Comparison of ENCODE assay signal across 18 cellular contexts in genomic region chr16:1657841-1658240, GRCh38. TPM values are rescaled to one million over a fixed set of nuclear protein-coding genes. Genes with fewer than 3 reads are reported as not detected.
DNase-seq lines count a peak whose midpoint lies in the region; ATAC-seq and TF ChIP-seq lines count a peak whose summit lies in the region.
"Had no signal": no experiment of that assay in that cellular context is flagged by ENCODE, and none has a peak within 500 bp of the region (broad histone marks: within the 10 kb centered on the region; RNA-seq: fewer than 3 reads in every experiment).

No MANE protein-coding gene starts in this region.

- no peak for DNase-seq in activated naive CD8-positive, alpha-beta T cell treated with anti-CD3 and anti-CD28 coated beads for 36 hours
- no peak for DNase-seq in activated naive CD8-positive, alpha-beta T cell treated with anti-CD3 and anti-CD28 coated beads, Interleukin-2, amount 50 U/mL, for 24 hours
- no peak for DNase-seq in right cardiac atrium
- no peak for DNase-seq in left ventricle myocardium superior
- DNase-seq in osteoblast (ENCODE audit: insufficient read length, low spot score, missing footprints) = peak; percentile 47
- no peak for DNase-seq in KG1 (lab: John Stamatoyannopoulos, UW)
- DNase-seq in activated T-cell treated with anti-CD3 and anti-CD28 coated beads, Interleukin-2, amount 50 U/mL, for 48 hours = no peak
- no peak for DNase-seq in activated CD4-positive, alpha-beta T cell treated with anti-CD3 and anti-CD28 coated beads, Interleukin-2, amount 10 ng/mL, durations not matched to agents 7 days and 5 days
- DNase-seq: 8988T; AML-193; Caco-2; CD8-positive, alpha-beta memory T cell; DND-41; GDM1; GOT3; HCEC 1CT; HFFc6 had no signal

- H3K36me3 Mint-ChIP-seq in activated naive CD8-positive, alpha-beta T cell treated with anti-CD3 and anti-CD28 coated beads for 36 hours = peaks cover 4% of the 10 kb centered on the region
- peaks cover 19% of the 10 kb centered on the region for H3K36me3 Mint-ChIP-seq in activated naive CD8-positive, alpha-beta T cell treated with anti-CD3 and anti-CD28 coated beads, Interleukin-2, amount 50 U/mL, for 24 hours (ENCODE audit: low read depth)
- peaks cover 20% of the 10 kb centered on the region for H3K36me3 Mint-ChIP-seq in activated CD4-positive, alpha-beta T cell treated with anti-CD3 and anti-CD28 coated beads, Interleukin-2, amount 10 ng/mL, durations not matched to agents 7 days and 5 days (ENCODE audit: low read depth)

- no peaks in the 10 kb centered on the region for H3K79me2 ChIP-seq in osteoblast (ENCODE audit: insufficient read depth, low read length)

- ATAC-seq in activated naive CD8-positive, alpha-beta T cell treated with anti-CD3 and anti-CD28 coated beads, Interleukin-2, amount 50 U/mL, for 24 hours = no peak
- ATAC-seq in right cardiac atrium (peak in 1 of 2 donors; percentile 4), left ventricle myocardium superior (no peak)

- H3K4me1 ChIP-seq in right cardiac atrium (ENCODE audit: control insufficient read depth, insufficient read depth, low read length) (peaks cover 6% of the 10 kb centered on the region), osteoblast (ENCODE audit: insufficient read depth, low read length) (no peaks in the 10 kb centered on the region)
- H3K4me1 ChIP-seq: Caco-2 had no signal

- no peaks in the 10 kb centered on the region for H3K9me3 Mint-ChIP-seq in activated naive CD8-positive, alpha-beta T cell treated with anti-CD3 and anti-CD28 coated beads for 36 hours
- H3K9me3 Mint-ChIP-seq in activated naive CD8-positive, alpha-beta T cell treated with anti-CD3 and anti-CD28 coated beads, Interleukin-2, amount 50 U/mL, for 24 hours = no peaks in the 10 kb centered on the region
- H3K9me3 Mint-ChIP-seq in activated CD4-positive, alpha-beta T cell treated with anti-CD3 and anti-CD28 coated beads, Interleukin-2, amount 10 ng/mL, durations not matched to agents 7 days and 5 days = no peaks in the 10 kb centered on the region
- H3K9me3 Mint-ChIP-seq: CD8-positive, alpha-beta memory T cell; HFFc6 had no signal

- CTCF ChIA-PET in activated CD4-positive, alpha-beta T cell treated with anti-CD3 and anti-CD28 coated beads, Interleukin-2, amount 10 ng/mL, durations not matched to agents 7 days and 5 days (lab: Charles Lee) = no interaction called here

- no peaks in the 10 kb centered on the region for H3K4me1 Mint-ChIP-seq in activated naive CD8-positive, alpha-beta T cell treated with anti-CD3 and anti-CD28 coated beads for 36 hours
- no peaks in the 10 kb centered on the region for H3K4me1 Mint-ChIP-seq in activated naive CD8-positive, alpha-beta T cell treated with anti-CD3 and anti-CD28 coated beads, Interleukin-2, amount 50 U/mL, for 24 hours
- no peaks in the 10 kb centered on the region for H3K4me1 Mint-ChIP-seq in activated CD4-positive, alpha-beta T cell treated with anti-CD3 and anti-CD28 coated beads, Interleukin-2, amount 10 ng/mL, durations not matched to agents 7 days and 5 days
- H3K4me1 Mint-ChIP-seq: CD8-positive, alpha-beta memory T cell had no signal

- H3K27ac ChIP-seq in right cardiac atrium (ENCODE audit: low read length) (peak overlapping the region; percentile 26), osteoblast (ENCODE audit: low read depth, low read length) (no peak overlapping the region)

- intact Hi-C loops in right cardiac atrium (cut with DNase I) (no loop called here), left ventricle myocardium superior (cut with micrococcal nuclease) (no loop called here)

- no peak overlapping the region for H2AFZ ChIP-seq in osteoblast (ENCODE audit: low read length)

- peaks cover 51% of the 10 kb centered on the region for H3K36me3 ChIP-seq in osteoblast (ENCODE audit: insufficient read depth, low read length)

- H3K4me3 ChIP-seq in right cardiac atrium (ENCODE audit: low read length) (no peak overlapping the region), osteoblast (ENCODE audit: insufficient read depth, low read length) (no peak overlapping the region)
- H3K4me3 ChIP-seq: BLaER1 had no signal

- POLR2A ChIA-PET in activated CD4-positive, alpha-beta T cell treated with anti-CD3 and anti-CD28 coated beads, Interleukin-2, amount 10 ng/mL, durations not matched to agents 7 days and 5 days (lab: Charles Lee) = no interaction called here

- H3K27me3 ChIP-seq in right cardiac atrium (ENCODE audit: control insufficient read depth, insufficient read depth) (no peaks in the 10 kb centered on the region), osteoblast (ENCODE audit: insufficient read depth, low read length) (no peaks in the 10 kb centered on the region)
- H3K27me3 ChIP-seq: BLaER1 had no signal

- H3K27me3 Mint-ChIP-seq in activated naive CD8-positive, alpha-beta T cell treated with anti-CD3 and anti-CD28 coated beads for 36 hours = no peaks in the 10 kb centered on the region
- H3K27me3 Mint-ChIP-seq in activated naive CD8-positive, alpha-beta T cell treated with anti-CD3 and anti-CD28 coated beads, Interleukin-2, amount 50 U/mL, for 24 hours = no peaks in the 10 kb centered on the region
- H3K27me3 Mint-ChIP-seq in activated CD4-positive, alpha-beta T cell treated with anti-CD3 and anti-CD28 coated beads, Interleukin-2, amount 10 ng/mL, durations not matched to agents 7 days and 5 days = no peaks in the 10 kb centered on the region
- H3K27me3 Mint-ChIP-seq: CD8-positive, alpha-beta memory T cell had no signal

- no peak overlapping the region for H3K4me2 ChIP-seq in osteoblast (ENCODE audit: insufficient read depth, low read length)
- H3K4me2 ChIP-seq: BLaER1 had no signal

- peaks cover 3% of the 10 kb centered on the region for H4K20me1 ChIP-seq in osteoblast (ENCODE audit: insufficient read depth, low read length)
- H4K20me1 ChIP-seq: BLaER1 had no signal

- H3K9me3 ChIP-seq in right cardiac atrium (ENCODE audit: control insufficient read depth, low read length) (no peaks in the 10 kb centered on the region), osteoblast (ENCODE audit: low read depth, low read length) (no peaks in the 10 kb centered on the region)
- H3K9me3 ChIP-seq: BLaER1, Caco-2 had no signal

- no peak overlapping the region for H3K4me3 Mint-ChIP-seq in activated naive CD8-positive, alpha-beta T cell treated with anti-CD3 and anti-CD28 coated beads for 36 hours
- no peak overlapping the region for H3K4me3 Mint-ChIP-seq in activated naive CD8-positive, alpha-beta T cell treated with anti-CD3 and anti-CD28 coated beads, Interleukin-2, amount 50 U/mL, for 24 hours
- H3K4me3 Mint-ChIP-seq in activated CD4-positive, alpha-beta T cell treated with anti-CD3 and anti-CD28 coated beads, Interleukin-2, amount 10 ng/mL, durations not matched to agents 7 days and 5 days = no peak overlapping the region
- H3K4me3 Mint-ChIP-seq: HFFc6 had no signal

- no peak for TF ChIP-seq CTCF in osteoblast (IDR thresholded peaks at IDR 0.05; ENCODE audit: extremely low read depth, low read depth, low read length)

- peak overlapping the region; percentile 63 for H3K27ac Mint-ChIP-seq in activated naive CD8-positive, alpha-beta T cell treated with anti-CD3 and anti-CD28 coated beads for 36 hours
- no peak overlapping the region for H3K27ac Mint-ChIP-seq in activated naive CD8-positive, alpha-beta T cell treated with anti-CD3 and anti-CD28 coated beads, Interleukin-2, amount 50 U/mL, for 24 hours
- no peak overlapping the region for H3K27ac Mint-ChIP-seq in activated CD4-positive, alpha-beta T cell treated with anti-CD3 and anti-CD28 coated beads, Interleukin-2, amount 10 ng/mL, durations not matched to agents 7 days and 5 days
- H3K27ac Mint-ChIP-seq: HFFc6 had no signal

- WGBS in right cardiac atrium = 93% methylated on average over 13 of the region's 13 CpGs

RNA-seq across cellular contexts. Expression of gene JPT2, which starts 20.2 kb away (rescaled TPM):
- total RNA-seq in activated naive CD8-positive, alpha-beta T cell treated with anti-CD3 and anti-CD28 coated beads for 36 hours = 10 to 100 TPM; 91.4 to 96.2 TPM
- total RNA-seq in right cardiac atrium (10 to 100 TPM; 18.5 to 38.3 (median 25.3) TPM), left ventricle myocardium superior (41.6 TPM), osteoblast (22.8 and 26.2 TPM in 2 replicates)
- polyA plus RNA-seq in right cardiac atrium = 11.9 TPM
- 10 to 100 TPM; 56.5 to 65.2 TPM for total RNA-seq in activated CD4-positive, alpha-beta T cell treated with anti-CD3 and anti-CD28 coated beads, Interleukin-2, amount 10 ng/mL, durations not matched to agents 7 days and 5 days

RNA-seq across cellular contexts. Expression of gene CRAMP1, which starts 45.7 kb away (rescaled TPM):
- 10 to 100 TPM; 14.4 to 17.0 TPM for total RNA-seq in activated naive CD8-positive, alpha-beta T cell treated with anti-CD3 and anti-CD28 coated beads for 36 hours
- total RNA-seq in right cardiac atrium (10 to 100 TPM; 11.0 to 18.4 (median 13.7) TPM), left ventricle myocardium superior (11.3 TPM), osteoblast (9.7 and 11.2 TPM in 2 replicates)
- polyA plus RNA-seq in right cardiac atrium = 7.1 TPM
- 10 to 100 TPM; 25.6 to 27.4 TPM for total RNA-seq in activated CD4-positive, alpha-beta T cell treated with anti-CD3 and anti-CD28 coated beads, Interleukin-2, amount 10 ng/mL, durations not matched to agents 7 days and 5 days

RNA-seq across cellular contexts. Expression of gene IFT140, which starts 46.0 kb away (rescaled TPM):
- total RNA-seq in activated naive CD8-positive, alpha-beta T cell treated with anti-CD3 and anti-CD28 coated beads for 36 hours = 1 to 10 TPM; 7.1 to 9.5 TPM
- 10 to 100 TPM in 3 of 4 donors, 1 to 10 TPM in 1; 9.7 to 14.2 (median 13.0) TPM for total RNA-seq in right cardiac atrium
- polyA plus RNA-seq in right cardiac atrium = 7.4 TPM
- total RNA-seq in left ventricle myocardium superior = 7.5 TPM
- total RNA-seq in osteoblast = 37.1 and 38.0 TPM in 2 replicates
- total RNA-seq in activated CD4-positive, alpha-beta T cell treated with anti-CD3 and anti-CD28 coated beads, Interleukin-2, amount 10 ng/mL, durations not matched to agents 7 days and 5 days = 1 to 10 TPM; 9.3 TPM

RNA-seq across cellular contexts. Expression of gene MAPK8IP3, which starts 48.2 kb away (rescaled TPM):
- total RNA-seq in activated naive CD8-positive, alpha-beta T cell treated with anti-CD3 and anti-CD28 coated beads for 36 hours = 10 to 100 TPM; 46.7 to 47.3 TPM
- total RNA-seq in right cardiac atrium (10 to 100 TPM; 71.1 to 87.6 (median 79.8) TPM), left ventricle myocardium superior (80.3 TPM), osteoblast (64.1 and 71.0 TPM in 2 replicates)
- polyA plus RNA-seq in right cardiac atrium = 69.3 TPM
- total RNA-seq in activated CD4-positive, alpha-beta T cell treated with anti-CD3 and anti-CD28 coated beads, Interleukin-2, amount 10 ng/mL, durations not matched to agents 7 days and 5 days = 100 to 1,000 TPM; 101 to 108 TPM
